8 cellular contexts compared by ENCODE assay signal in genomic region chr15:59803293-59803966, GRCh38.
DNase-seq lines count a peak whose midpoint lies in the region; ATAC-seq and TF ChIP-seq lines count a peak whose summit lies in the region.
"Not testable (repeated sequence)": the region's sequence is repeated elsewhere in the genome, so short reads cannot be mapped to it uniquely, and the experiment has no call there.

No MANE protein-coding gene starts in this region.

- not testable (repeated sequence) for H3K36me3 Mint-ChIP-seq in GM23338 (ENCODE audit: low read depth); effector memory CD8-positive, alpha-beta T cell (ENCODE audit: insufficient read depth)

- peak overlapping the region; percentile 63; the same call in 1 of the 2 replicates for H3K27ac Mint-ChIP-seq in GM23338
- H3K27ac Mint-ChIP-seq in effector memory CD8-positive, alpha-beta T cell = peak overlapping the region; percentile 89 to 91

- H3K9me3 ChIP-seq in subcutaneous abdominal adipose tissue (ENCODE audit: control insufficient read depth in 5 of 5, low read length in 5 of 5) = not testable (repeated sequence)

- H3K9ac ChIP-seq in subcutaneous abdominal adipose tissue (ENCODE audit: low read length in 5 of 5) = not testable (repeated sequence)

- H3K27me3 Mint-ChIP-seq in GM23338 (ENCODE audit: insufficient read depth, low read depth, poor library complexity) = not testable (repeated sequence)
- peaks cover 0 to 12% of the 10 kb centered on the region in 2 donors for H3K27me3 Mint-ChIP-seq in effector memory CD8-positive, alpha-beta T cell

- not testable (repeated sequence) for H3K27me3 ChIP-seq in GM23338 (ENCODE audit: insufficient read depth); subcutaneous abdominal adipose tissue (ENCODE audit: control insufficient read depth in 5 of 5, insufficient read depth in 4 of 5, low read length in 5 of 5)

- H3F3A ChIP-seq in GM23338 (replicated peaks; ENCODE audit: low read depth) = not testable (repeated sequence)

- peaks cover 16% of the 10 kb centered on the region for H3K4me1 Mint-ChIP-seq in GM23338
- H3K4me1 Mint-ChIP-seq in effector memory CD8-positive, alpha-beta T cell (ENCODE audit: low read depth in 2 of 2) = peaks cover 32 to 42% of the 10 kb centered on the region in 2 donors

- H3K79me2 ChIP-seq in GM23338 (replicated peaks; ENCODE audit: insufficient read depth) = not testable (repeated sequence)

- H4K20me1 ChIP-seq in GM23338 (replicated peaks; ENCODE audit: insufficient read depth) = not testable (repeated sequence)

- peak; percentile 80 for DNase-seq in GM23338 (ENCODE audit: low spot score)
- DNase-seq in NCI-H748 (lab: John Stamatoyannopoulos, UW; ENCODE audit: unreplicated experiment) = peak; percentile 68
- DNase-seq in activated CD4-positive, alpha-beta T cell treated with anti-CD3 and anti-CD28 coated beads for 4 hours = peak; percentile 50 to 56
- DNase-seq in activated T-helper 1 cell treated with anti-CD3 and anti-CD28 coated beads, Interleukin-2, amount 50 U/mL, for 16 hours (ENCODE audit: low read depth in 1 of 2, low spot score in 1 of 2) = peak; percentile 36 to 52
- peak; percentile 64 to 68 (median 67) for DNase-seq in effector memory CD8-positive, alpha-beta T cell
- DNase-seq in kidney tubule cell (ENCODE audit: low spot score) = peak; percentile 53
- DNase-seq in stimulated activated CD4-positive, alpha-beta T cell treated with anti-CD3 and anti-CD28 coated beads, Interleukin-1b, Interleukin-23, amount 100 ng/mL, for 48 hours = peak; percentile 67

- not testable (repeated sequence) for ATAC-seq in GM23338
- peak; percentile 49 for ATAC-seq in effector memory CD8-positive, alpha-beta T cell (replicated peaks)

- H3K36me3 ChIP-seq in GM23338 (ENCODE audit: insufficient read depth); subcutaneous abdominal adipose tissue (ENCODE audit: control insufficient read depth in 5 of 5, insufficient read depth in 5 of 5, low read length in 5 of 5): not testable (repeated sequence)

- H3K9me2 ChIP-seq in GM23338 (ENCODE audit: insufficient read depth) = not testable (repeated sequence)

- not testable (repeated sequence) for H3K27ac ChIP-seq in GM23338 (ENCODE audit: low read depth); subcutaneous abdominal adipose tissue (ENCODE audit: low read depth, low read length)

- H3K4me2 ChIP-seq in GM23338 = peak overlapping the region; percentile 76

- H3K4me3 ChIP-seq in GM23338 = peak overlapping the region; percentile 50
- H3K4me3 ChIP-seq in subcutaneous abdominal adipose tissue (ENCODE audit: low read depth in 1 of 5, low read length in 5 of 5) = peak overlapping the region in 4 of 5 donors; percentile 29 to 52 (median 37)

- H3K4me3 Mint-ChIP-seq in GM23338 = peak overlapping the region; percentile 60
- H3K4me3 Mint-ChIP-seq in effector memory CD8-positive, alpha-beta T cell = peak overlapping the region; percentile 79 to 85

- not testable (repeated sequence) for H3K4me1 ChIP-seq in GM23338 (ENCODE audit: insufficient read depth); subcutaneous abdominal adipose tissue (ENCODE audit: control insufficient read depth in 5 of 5, insufficient read depth in 5 of 5, low read length in 5 of 5)

- not testable (repeated sequence) for H3K9me3 Mint-ChIP-seq in GM23338
- peaks cover 2 to 15% of the 10 kb centered on the region in 2 donors for H3K9me3 Mint-ChIP-seq in effector memory CD8-positive, alpha-beta T cell

- peak overlapping the region; percentile 97 for H2AFZ ChIP-seq in GM23338

- TF ChIP-seq CTCF in GM23338 (conservative IDR thresholded peaks at IDR 0.05; ENCODE audit: low read depth in 2 of 2) = not testable (repeated sequence)

TF ChIP-seq in GM23338, 12 proteins besides CTCF, POLR2A, EP300 and RAD21:
- 0 out of 2 replicates have a peak, but pooled peaks have one; percentile 26 for TF ChIP-seq POLR2AphosphoS5 (IDR thresholded peaks at IDR 0.05; ENCODE audit: low read depth)
